Comparison of ENCODE assay signal across 1 cellular context in the genomic region with DNA sequence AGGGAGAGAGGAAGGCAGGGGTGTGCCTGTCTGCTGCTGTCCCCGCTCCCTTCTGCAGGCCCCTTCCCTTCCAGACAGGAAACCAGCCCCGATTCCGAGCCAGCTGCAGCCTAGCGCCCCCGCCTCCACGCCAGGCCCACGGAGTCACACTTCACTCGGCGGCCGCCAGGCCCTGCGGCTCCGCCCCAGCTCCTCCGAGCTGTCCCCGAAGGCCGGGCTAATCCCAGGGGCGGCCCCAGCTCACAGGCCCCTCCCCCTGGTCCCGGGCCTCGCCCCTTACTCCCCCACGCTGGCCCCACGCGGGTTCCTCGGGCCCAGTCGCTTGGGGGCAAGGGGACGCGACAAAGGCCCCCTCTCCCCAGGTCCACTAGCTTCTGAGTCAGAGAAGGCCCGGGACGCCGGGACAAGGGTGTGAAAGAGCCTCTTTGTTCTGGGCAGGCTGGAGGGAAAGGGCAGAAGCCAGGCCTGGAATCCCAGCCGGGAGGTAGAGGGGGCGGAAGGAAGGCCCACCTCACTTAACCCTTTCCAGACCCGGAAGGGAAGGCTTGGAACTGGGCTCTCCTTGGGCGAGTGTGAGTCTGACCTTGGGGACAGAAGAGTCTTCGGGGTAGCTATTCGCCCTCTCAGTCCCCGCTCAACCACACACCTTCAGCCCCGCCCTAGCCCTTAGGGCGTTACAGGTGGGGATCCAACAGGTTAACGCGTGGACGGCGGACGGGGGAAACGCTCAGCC.
TF ChIP-seq lines count a peak whose summit lies in the region.

No MANE protein-coding gene starts in this region.

TF ChIP-seq in HepG2, 621 proteins besides CTCF, POLR2A, EP300 and RAD21 (continued from another document and continues in another):
- TF ChIP-seq, protein P1, sequence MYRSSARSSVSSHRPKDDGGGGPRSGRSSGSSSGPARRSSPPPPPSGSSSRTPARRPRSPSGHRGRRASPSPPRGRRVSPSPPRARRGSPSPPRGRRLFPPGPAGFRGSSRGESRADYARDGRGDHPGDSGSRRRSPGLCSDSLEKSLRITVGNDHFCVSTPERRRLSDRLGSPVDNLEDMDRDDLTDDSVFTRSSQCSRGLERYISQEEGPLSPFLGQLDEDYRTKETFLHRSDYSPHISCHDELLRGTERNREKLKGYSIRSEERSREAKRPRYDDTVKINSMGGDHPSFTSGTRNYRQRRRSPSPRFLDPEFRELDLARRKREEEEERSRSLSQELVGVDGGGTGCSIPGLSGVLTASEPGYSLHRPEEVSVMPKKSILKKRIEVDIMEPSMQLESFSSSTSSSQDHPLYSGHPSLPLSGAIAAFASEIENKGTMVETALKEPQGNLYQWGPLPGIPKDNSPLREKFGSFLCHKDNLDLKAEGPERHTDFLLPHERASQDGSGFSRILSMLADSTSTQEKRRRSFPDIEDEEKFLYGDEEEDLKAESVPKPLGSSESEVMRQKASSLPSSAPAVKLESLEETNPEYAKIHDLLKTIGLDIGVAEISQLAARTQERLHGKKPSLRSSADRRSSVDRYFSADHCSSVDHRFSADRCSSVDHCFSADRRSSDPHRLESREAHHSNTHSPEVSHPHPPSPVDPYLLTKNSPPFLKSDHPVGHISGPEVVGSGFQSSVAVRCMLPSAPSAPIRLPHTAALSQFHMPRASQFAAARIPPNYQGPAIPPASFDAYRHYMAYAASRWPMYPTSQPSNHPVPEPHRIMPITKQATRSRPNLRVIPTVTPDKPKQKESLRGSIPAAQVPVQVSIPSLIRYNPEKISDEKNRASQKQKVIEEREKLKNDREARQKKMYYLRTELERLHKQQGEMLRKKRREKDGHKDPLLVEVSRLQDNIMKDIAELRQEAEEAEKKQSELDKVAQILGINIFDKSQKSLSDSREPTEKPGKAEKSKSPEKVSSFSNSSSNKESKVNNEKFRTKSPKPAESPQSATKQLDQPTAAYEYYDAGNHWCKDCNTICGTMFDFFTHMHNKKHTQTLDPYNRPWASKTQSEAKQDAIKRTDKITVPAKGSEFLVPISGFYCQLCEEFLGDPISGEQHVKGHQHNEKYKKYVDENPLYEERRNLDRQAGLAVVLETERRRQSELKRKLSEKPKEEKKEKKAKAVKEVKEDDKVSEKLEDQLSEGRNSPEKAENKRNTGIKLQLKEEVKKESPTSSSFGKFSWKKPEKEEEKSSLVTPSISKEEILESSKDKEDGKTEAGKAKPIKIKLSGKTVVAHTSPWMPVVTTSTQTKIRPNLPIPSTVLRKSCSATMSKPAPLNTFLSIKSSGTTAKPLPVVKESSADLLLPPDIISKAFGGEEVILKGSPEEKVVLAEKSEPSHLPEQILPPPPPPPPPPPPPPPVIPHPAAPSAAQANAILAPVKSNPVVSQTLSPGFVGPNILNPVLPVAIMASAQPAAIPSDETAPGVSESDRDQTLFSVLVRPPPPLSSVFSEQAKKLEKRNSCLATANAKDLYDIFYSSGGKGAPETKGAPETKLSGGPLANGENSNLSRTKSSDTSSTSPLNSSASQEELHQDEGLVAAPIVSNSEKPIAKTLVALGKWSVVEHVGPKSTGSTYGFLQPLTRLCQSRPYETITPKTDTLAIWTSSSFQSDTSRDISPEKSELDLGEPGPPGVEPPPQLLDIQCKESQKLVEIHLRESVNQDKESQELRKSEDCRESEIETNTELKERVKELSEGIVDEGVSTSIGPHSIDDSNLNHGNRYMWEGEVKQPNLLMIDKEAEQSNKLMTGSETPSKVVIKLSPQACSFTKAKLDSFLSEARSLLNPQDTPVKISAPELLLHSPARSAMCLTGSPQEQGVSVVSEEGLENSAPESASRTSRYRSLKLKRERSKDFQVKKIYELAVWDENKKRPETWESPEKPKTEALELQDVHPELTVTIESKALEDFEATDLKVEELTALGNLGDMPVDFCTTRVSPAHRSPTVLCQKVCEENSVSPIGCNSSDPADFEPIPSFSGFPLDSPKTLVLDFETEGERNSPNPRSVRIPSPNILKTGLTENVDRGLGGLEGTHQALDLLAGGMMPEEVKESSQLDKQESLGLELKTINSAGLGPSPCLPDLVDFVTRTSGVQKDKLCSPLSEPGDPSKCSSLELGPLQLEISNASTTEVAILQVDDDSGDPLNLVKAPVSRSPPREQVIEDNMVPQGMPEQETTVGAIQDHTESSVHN (CRISPR knock-in tag; IDR thresholded peaks at IDR 0.05) = peak; percentile 58; the same call in 1 of the 2 replicates
- TF ChIP-seq RBM39 (IDR thresholded peaks at IDR 0.05; ENCODE audit: low read depth, low read length, poor library complexity, severe bottlenecking) = peak; percentile 82
- peak; percentile 84; the same call in 1 of the 2 replicates for TF ChIP-seq ZNF253 (CRISPR knock-in tag; IDR thresholded peaks at IDR 0.05; ENCODE audit: borderline replicate concordance)
- TF ChIP-seq LCORL (IDR thresholded peaks at IDR 0.05) = peak; percentile 71
- TF ChIP-seq LCORL (CRISPR knock-in tag; IDR thresholded peaks at IDR 0.05) = peak; percentile 95
- peak; percentile 66; the same call in 1 of the 2 replicates for TF ChIP-seq ZNF589 (CRISPR knock-in tag; conservative IDR thresholded peaks at IDR 0.05)
- peak; percentile 94; the same call in 1 of the 2 replicates for TF ChIP-seq ZNF761 (CRISPR knock-in tag; conservative IDR thresholded peaks at IDR 0.05)
- no peak for TF ChIP-seq ZNF816 (CRISPR knock-in tag; IDR thresholded peaks at IDR 0.05; ENCODE audit: borderline replicate concordance)
- TF ChIP-seq, protein P2, sequence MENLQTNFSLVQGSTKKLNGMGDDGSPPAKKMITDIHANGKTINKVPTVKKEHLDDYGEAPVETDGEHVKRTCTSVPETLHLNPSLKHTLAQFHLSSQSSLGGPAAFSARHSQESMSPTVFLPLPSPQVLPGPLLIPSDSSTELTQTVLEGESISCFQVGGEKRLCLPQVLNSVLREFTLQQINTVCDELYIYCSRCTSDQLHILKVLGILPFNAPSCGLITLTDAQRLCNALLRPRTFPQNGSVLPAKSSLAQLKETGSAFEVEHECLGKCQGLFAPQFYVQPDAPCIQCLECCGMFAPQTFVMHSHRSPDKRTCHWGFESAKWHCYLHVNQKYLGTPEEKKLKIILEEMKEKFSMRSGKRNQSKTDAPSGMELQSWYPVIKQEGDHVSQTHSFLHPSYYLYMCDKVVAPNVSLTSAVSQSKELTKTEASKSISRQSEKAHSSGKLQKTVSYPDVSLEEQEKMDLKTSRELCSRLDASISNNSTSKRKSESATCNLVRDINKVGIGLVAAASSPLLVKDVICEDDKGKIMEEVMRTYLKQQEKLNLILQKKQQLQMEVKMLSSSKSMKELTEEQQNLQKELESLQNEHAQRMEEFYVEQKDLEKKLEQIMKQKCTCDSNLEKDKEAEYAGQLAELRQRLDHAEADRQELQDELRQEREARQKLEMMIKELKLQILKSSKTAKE (CRISPR knock-in tag; IDR thresholded peaks at IDR 0.05; ENCODE audit: borderline replicate concordance) = peak; percentile 86
- TF ChIP-seq NR2F6 (IDR thresholded peaks at IDR 0.05) = no peak; the same call in none of the 2 replicates
- peak; percentile 80 for TF ChIP-seq NR2F6 (CRISPR knock-in tag; IDR thresholded peaks at IDR 0.05)
- peak; percentile 40; the same call in 1 of the 2 replicates for TF ChIP-seq ZNF782 (CRISPR knock-in tag; IDR thresholded peaks at IDR 0.05; ENCODE audit: borderline replicate concordance)
- TF ChIP-seq ADNP (CRISPR knock-in tag; IDR thresholded peaks at IDR 0.05) = no peak
- no peak; the same call in 1 of the 2 replicates for TF ChIP-seq KDM1A (CRISPR knock-in tag; IDR thresholded peaks at IDR 0.05)
- TF ChIP-seq NFRKB (IDR thresholded peaks at IDR 0.05) = no peak
- TF ChIP-seq, protein P3, sequence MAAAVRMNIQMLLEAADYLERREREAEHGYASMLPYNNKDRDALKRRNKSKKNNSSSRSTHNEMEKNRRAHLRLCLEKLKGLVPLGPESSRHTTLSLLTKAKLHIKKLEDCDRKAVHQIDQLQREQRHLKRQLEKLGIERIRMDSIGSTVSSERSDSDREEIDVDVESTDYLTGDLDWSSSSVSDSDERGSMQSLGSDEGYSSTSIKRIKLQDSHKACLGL (CRISPR knock-in tag; IDR thresholded peaks at IDR 0.05) = peak; percentile 89
- TF ChIP-seq HDAC6 (IDR thresholded peaks at IDR 0.05; ENCODE audit: low read depth, low read length) = no peak
- peak; percentile 44; the same call in 1 of the 2 replicates for TF ChIP-seq GATAD1 (CRISPR knock-in tag; IDR thresholded peaks at IDR 0.05)
- TF ChIP-seq, protein P4, sequence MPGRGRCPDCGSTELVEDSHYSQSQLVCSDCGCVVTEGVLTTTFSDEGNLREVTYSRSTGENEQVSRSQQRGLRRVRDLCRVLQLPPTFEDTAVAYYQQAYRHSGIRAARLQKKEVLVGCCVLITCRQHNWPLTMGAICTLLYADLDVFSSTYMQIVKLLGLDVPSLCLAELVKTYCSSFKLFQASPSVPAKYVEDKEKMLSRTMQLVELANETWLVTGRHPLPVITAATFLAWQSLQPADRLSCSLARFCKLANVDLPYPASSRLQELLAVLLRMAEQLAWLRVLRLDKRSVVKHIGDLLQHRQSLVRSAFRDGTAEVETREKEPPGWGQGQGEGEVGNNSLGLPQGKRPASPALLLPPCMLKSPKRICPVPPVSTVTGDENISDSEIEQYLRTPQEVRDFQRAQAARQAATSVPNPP (CRISPR knock-in tag; IDR thresholded peaks at IDR 0.05) = peak; percentile 84; the same call in 1 of the 2 replicates
- no peak for TF ChIP-seq RELA (CRISPR knock-in tag; IDR thresholded peaks at IDR 0.05)
- peak; percentile 27 for TF ChIP-seq STAG1 (CRISPR knock-in tag; IDR thresholded peaks at IDR 0.05)
- TF ChIP-seq ZNF367 (CRISPR knock-in tag; IDR thresholded peaks at IDR 0.05; ENCODE audit: borderline replicate concordance) = no peak
- TF ChIP-seq CHD4 (IDR thresholded peaks at IDR 0.05; ENCODE audit: borderline replicate concordance, low read length) = peak; percentile 62; the same call in 1 of the 2 replicates
- TF ChIP-seq, protein P5, sequence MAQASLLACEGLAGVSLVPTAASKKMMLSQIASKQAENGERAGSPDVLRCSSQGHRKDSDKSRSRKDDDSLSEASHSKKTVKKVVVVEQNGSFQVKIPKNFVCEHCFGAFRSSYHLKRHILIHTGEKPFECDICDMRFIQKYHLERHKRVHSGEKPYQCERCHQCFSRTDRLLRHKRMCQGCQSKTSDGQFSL (CRISPR knock-in tag; IDR thresholded peaks at IDR 0.05) = peak; percentile 90
- peak; percentile 80; the same call in 1 of the 2 replicates for TF ChIP-seq ZNF605 (CRISPR knock-in tag; IDR thresholded peaks at IDR 0.05)
- no peak for TF ChIP-seq TEAD2 (CRISPR knock-in tag; IDR thresholded peaks at IDR 0.05)
- peak; percentile 96 for TF ChIP-seq PITX1 (CRISPR knock-in tag; IDR thresholded peaks at IDR 0.05)
- no peak for TF ChIP-seq FOXP1 (IDR thresholded peaks at IDR 0.05)
- TF ChIP-seq FOXP1 (CRISPR knock-in tag; IDR thresholded peaks at IDR 0.05) = 0 out of 2 replicates have a peak, but pooled peaks have one; percentile 12
- peak; percentile 94 for TF ChIP-seq SP4 (CRISPR knock-in tag; IDR thresholded peaks at IDR 0.05)
- peak; percentile 65; the same call in 1 of the 2 replicates for TF ChIP-seq ZNF879 (CRISPR knock-in tag; IDR thresholded peaks at IDR 0.05)
- TF ChIP-seq EHMT2 (IDR thresholded peaks at IDR 0.05; ENCODE audit: borderline replicate concordance, low read depth, low read length) = no peak
- TF ChIP-seq, protein P6, sequence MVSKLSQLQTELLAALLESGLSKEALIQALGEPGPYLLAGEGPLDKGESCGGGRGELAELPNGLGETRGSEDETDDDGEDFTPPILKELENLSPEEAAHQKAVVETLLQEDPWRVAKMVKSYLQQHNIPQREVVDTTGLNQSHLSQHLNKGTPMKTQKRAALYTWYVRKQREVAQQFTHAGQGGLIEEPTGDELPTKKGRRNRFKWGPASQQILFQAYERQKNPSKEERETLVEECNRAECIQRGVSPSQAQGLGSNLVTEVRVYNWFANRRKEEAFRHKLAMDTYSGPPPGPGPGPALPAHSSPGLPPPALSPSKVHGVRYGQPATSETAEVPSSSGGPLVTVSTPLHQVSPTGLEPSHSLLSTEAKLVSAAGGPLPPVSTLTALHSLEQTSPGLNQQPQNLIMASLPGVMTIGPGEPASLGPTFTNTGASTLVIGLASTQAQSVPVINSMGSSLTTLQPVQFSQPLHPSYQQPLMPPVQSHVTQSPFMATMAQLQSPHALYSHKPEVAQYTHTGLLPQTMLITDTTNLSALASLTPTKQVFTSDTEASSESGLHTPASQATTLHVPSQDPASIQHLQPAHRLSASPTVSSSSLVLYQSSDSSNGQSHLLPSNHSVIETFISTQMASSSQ (IDR thresholded peaks at IDR 0.05; ENCODE audit: low read depth) = 0 out of 2 replicates have a peak, but pooled peaks have one; percentile 24
- TF ChIP-seq, protein P6 (CRISPR knock-in tag; IDR thresholded peaks at IDR 0.05; ENCODE audit: borderline replicate concordance) = peak; percentile 82; the same call in 1 of the 2 replicates
- TF ChIP-seq ZSCAN30 (CRISPR knock-in tag; IDR thresholded peaks at IDR 0.05) = peak; percentile 86; the same call in 1 of the 2 replicates
- TF ChIP-seq, protein P7, sequence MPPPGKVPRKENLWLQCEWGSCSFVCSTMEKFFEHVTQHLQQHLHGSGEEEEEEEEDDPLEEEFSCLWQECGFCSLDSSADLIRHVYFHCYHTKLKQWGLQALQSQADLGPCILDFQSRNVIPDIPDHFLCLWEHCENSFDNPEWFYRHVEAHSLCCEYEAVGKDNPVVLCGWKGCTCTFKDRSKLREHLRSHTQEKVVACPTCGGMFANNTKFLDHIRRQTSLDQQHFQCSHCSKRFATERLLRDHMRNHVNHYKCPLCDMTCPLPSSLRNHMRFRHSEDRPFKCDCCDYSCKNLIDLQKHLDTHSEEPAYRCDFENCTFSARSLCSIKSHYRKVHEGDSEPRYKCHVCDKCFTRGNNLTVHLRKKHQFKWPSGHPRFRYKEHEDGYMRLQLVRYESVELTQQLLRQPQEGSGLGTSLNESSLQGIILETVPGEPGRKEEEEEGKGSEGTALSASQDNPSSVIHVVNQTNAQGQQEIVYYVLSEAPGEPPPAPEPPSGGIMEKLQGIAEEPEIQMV (CRISPR knock-in tag; IDR thresholded peaks at IDR 0.05; ENCODE audit: low read depth) = peak; percentile 80
- TF ChIP-seq, protein P8, sequence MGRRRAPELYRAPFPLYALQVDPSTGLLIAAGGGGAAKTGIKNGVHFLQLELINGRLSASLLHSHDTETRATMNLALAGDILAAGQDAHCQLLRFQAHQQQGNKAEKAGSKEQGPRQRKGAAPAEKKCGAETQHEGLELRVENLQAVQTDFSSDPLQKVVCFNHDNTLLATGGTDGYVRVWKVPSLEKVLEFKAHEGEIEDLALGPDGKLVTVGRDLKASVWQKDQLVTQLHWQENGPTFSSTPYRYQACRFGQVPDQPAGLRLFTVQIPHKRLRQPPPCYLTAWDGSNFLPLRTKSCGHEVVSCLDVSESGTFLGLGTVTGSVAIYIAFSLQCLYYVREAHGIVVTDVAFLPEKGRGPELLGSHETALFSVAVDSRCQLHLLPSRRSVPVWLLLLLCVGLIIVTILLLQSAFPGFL (CRISPR knock-in tag; IDR thresholded peaks at IDR 0.05) = 0 out of 2 replicates have a peak, but pooled peaks have one; percentile 51
- TF ChIP-seq HHEX (CRISPR knock-in tag; IDR thresholded peaks at IDR 0.05) = no peak
- no peak for TF ChIP-seq SRF (IDR thresholded peaks at IDR 0.05; ENCODE audit: low read depth, low read length)
